In the genomic region with DNA sequence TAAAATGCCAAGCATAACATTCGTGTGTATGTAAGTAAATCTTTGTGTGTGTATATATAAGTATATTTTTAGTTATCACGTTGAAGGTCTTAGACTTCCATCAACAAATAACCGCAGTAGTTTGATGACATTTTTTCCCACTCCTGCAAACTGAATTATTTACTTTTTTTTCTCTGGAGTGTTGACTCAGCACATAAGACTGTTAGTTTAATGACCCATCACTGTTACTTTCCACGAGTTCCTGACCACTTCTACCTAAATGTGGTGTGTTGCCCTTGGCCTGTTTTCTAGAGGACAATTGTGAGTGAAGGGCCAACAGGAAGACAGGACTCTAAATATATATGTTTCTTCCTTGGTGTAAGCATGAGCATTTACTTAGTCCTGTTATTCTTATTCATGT, we compare ENCODE assay signal across 1 cellular context.
TF ChIP-seq lines count a peak whose summit lies in the region.

No MANE protein-coding gene starts in this region.

TF ChIP-seq in HepG2, 621 proteins besides CTCF, POLR2A, EP300 and RAD21 (continued from another document and continues in another):
- TF ChIP-seq, protein P1, sequence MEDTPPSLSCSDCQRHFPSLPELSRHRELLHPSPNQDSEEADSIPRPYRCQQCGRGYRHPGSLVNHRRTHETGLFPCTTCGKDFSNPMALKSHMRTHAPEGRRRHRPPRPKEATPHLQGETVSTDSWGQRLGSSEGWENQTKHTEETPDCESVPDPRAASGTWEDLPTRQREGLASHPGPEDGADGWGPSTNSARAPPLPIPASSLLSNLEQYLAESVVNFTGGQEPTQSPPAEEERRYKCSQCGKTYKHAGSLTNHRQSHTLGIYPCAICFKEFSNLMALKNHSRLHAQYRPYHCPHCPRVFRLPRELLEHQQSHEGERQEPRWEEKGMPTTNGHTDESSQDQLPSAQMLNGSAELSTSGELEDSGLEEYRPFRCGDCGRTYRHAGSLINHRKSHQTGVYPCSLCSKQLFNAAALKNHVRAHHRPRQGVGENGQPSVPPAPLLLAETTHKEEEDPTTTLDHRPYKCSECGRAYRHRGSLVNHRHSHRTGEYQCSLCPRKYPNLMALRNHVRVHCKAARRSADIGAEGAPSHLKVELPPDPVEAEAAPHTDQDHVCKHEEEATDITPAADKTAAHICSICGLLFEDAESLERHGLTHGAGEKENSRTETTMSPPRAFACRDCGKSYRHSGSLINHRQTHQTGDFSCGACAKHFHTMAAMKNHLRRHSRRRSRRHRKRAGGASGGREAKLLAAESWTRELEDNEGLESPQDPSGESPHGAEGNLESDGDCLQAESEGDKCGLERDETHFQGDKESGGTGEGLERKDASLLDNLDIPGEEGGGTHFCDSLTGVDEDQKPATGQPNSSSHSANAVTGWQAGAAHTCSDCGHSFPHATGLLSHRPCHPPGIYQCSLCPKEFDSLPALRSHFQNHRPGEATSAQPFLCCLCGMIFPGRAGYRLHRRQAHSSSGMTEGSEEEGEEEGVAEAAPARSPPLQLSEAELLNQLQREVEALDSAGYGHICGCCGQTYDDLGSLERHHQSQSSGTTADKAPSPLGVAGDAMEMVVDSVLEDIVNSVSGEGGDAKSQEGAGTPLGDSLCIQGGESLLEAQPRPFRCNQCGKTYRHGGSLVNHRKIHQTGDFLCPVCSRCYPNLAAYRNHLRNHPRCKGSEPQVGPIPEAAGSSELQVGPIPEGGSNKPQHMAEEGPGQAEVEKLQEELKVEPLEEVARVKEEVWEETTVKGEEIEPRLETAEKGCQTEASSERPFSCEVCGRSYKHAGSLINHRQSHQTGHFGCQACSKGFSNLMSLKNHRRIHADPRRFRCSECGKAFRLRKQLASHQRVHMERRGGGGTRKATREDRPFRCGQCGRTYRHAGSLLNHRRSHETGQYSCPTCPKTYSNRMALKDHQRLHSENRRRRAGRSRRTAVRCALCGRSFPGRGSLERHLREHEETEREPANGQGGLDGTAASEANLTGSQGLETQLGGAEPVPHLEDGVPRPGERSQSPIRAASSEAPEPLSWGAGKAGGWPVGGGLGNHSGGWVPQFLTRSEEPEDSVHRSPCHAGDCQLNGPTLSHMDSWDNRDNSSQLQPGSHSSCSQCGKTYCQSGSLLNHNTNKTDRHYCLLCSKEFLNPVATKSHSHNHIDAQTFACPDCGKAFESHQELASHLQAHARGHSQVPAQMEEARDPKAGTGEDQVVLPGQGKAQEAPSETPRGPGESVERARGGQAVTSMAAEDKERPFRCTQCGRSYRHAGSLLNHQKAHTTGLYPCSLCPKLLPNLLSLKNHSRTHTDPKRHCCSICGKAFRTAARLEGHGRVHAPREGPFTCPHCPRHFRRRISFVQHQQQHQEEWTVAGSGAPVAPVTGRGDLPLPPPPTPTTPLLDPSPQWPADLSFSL (CRISPR knock-in tag; IDR thresholded peaks at IDR 0.05) = no peak
- no peak for TF ChIP-seq ZEB1 (IDR thresholded peaks at IDR 0.05; ENCODE audit: insufficient replicate concordance, low read depth)
- no peak for TF ChIP-seq ZNF333 (CRISPR knock-in tag; IDR thresholded peaks at IDR 0.05; ENCODE audit: borderline replicate concordance)
- no peak for TF ChIP-seq ZNF883 (CRISPR knock-in tag; IDR thresholded peaks at IDR 0.05; ENCODE audit: not compliant biosample characterization)
- no peak for TF ChIP-seq ZNF563 (CRISPR knock-in tag; IDR thresholded peaks at IDR 0.05)
- no peak for TF ChIP-seq ZNF546 (CRISPR knock-in tag; conservative IDR thresholded peaks at IDR 0.05)
- no peak for TF ChIP-seq HNRNPL (IDR thresholded peaks at IDR 0.05; ENCODE audit: low read depth, low read length)
- TF ChIP-seq PLRG1 (conservative IDR thresholded peaks at IDR 0.05) = no peak
- TF ChIP-seq PPARG (CRISPR knock-in tag; conservative IDR thresholded peaks at IDR 0.05) = peak; percentile 71
- peak; percentile 69; the same call in 1 of the 2 replicates for TF ChIP-seq MAFG (CRISPR knock-in tag; IDR thresholded peaks at IDR 0.05)
- no peak for TF ChIP-seq ZNF747 (CRISPR knock-in tag; IDR thresholded peaks at IDR 0.05; ENCODE audit: borderline replicate concordance)
- no peak for TF ChIP-seq KDM5A (IDR thresholded peaks at IDR 0.05; ENCODE audit: borderline replicate concordance, low read length)
- TF ChIP-seq, protein P2, sequence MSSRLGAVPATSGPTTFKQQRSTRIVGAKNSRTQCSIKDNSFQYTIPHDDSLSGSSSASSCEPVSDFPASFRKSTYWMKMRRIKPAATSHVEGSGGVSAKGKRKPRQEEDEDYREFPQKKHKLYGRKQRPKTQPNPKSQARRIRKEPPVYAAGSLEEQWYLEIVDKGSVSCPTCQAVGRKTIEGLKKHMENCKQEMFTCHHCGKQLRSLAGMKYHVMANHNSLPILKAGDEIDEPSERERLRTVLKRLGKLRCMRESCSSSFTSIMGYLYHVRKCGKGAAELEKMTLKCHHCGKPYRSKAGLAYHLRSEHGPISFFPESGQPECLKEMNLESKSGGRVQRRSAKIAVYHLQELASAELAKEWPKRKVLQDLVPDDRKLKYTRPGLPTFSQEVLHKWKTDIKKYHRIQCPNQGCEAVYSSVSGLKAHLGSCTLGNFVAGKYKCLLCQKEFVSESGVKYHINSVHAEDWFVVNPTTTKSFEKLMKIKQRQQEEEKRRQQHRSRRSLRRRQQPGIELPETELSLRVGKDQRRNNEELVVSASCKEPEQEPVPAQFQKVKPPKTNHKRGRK (CRISPR knock-in tag; IDR thresholded peaks at IDR 0.05) = no peak
- peak; percentile 92; the same call in 1 of the 2 replicates for TF ChIP-seq ZBTB20 (CRISPR knock-in tag; IDR thresholded peaks at IDR 0.05; ENCODE audit: borderline replicate concordance, low read depth)
- TF ChIP-seq ZNF501 (CRISPR knock-in tag; IDR thresholded peaks at IDR 0.05) = no peak
- no peak for TF ChIP-seq NR2C2 (CRISPR knock-in tag; IDR thresholded peaks at IDR 0.05; ENCODE audit: borderline replicate concordance)
- TF ChIP-seq NPAS2 (CRISPR knock-in tag; IDR thresholded peaks at IDR 0.05; ENCODE audit: borderline replicate concordance) = no peak
- TF ChIP-seq ARHGAP35 (CRISPR knock-in tag; IDR thresholded peaks at IDR 0.05; ENCODE audit: borderline replicate concordance) = no peak
- peak; percentile 82 for TF ChIP-seq ZNF317 (CRISPR knock-in tag; IDR thresholded peaks at IDR 0.05)
- TF ChIP-seq, protein P3, sequence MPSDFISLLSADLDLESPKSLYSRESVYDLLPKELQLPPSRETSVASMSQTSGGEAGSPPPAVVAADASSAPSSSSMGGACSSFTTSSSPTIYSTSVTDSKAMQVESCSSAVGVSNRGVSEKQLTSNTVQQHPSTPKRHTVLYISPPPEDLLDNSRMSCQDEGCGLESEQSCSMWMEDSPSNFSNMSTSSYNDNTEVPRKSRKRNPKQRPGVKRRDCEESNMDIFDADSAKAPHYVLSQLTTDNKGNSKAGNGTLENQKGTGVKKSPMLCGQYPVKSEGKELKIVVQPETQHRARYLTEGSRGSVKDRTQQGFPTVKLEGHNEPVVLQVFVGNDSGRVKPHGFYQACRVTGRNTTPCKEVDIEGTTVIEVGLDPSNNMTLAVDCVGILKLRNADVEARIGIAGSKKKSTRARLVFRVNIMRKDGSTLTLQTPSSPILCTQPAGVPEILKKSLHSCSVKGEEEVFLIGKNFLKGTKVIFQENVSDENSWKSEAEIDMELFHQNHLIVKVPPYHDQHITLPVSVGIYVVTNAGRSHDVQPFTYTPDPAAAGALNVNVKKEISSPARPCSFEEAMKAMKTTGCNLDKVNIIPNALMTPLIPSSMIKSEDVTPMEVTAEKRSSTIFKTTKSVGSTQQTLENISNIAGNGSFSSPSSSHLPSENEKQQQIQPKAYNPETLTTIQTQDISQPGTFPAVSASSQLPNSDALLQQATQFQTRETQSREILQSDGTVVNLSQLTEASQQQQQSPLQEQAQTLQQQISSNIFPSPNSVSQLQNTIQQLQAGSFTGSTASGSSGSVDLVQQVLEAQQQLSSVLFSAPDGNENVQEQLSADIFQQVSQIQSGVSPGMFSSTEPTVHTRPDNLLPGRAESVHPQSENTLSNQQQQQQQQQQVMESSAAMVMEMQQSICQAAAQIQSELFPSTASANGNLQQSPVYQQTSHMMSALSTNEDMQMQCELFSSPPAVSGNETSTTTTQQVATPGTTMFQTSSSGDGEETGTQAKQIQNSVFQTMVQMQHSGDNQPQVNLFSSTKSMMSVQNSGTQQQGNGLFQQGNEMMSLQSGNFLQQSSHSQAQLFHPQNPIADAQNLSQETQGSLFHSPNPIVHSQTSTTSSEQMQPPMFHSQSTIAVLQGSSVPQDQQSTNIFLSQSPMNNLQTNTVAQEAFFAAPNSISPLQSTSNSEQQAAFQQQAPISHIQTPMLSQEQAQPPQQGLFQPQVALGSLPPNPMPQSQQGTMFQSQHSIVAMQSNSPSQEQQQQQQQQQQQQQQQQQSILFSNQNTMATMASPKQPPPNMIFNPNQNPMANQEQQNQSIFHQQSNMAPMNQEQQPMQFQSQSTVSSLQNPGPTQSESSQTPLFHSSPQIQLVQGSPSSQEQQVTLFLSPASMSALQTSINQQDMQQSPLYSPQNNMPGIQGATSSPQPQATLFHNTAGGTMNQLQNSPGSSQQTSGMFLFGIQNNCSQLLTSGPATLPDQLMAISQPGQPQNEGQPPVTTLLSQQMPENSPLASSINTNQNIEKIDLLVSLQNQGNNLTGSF (CRISPR knock-in tag; IDR thresholded peaks at IDR 0.05) = no peak
- TF ChIP-seq, protein P4, sequence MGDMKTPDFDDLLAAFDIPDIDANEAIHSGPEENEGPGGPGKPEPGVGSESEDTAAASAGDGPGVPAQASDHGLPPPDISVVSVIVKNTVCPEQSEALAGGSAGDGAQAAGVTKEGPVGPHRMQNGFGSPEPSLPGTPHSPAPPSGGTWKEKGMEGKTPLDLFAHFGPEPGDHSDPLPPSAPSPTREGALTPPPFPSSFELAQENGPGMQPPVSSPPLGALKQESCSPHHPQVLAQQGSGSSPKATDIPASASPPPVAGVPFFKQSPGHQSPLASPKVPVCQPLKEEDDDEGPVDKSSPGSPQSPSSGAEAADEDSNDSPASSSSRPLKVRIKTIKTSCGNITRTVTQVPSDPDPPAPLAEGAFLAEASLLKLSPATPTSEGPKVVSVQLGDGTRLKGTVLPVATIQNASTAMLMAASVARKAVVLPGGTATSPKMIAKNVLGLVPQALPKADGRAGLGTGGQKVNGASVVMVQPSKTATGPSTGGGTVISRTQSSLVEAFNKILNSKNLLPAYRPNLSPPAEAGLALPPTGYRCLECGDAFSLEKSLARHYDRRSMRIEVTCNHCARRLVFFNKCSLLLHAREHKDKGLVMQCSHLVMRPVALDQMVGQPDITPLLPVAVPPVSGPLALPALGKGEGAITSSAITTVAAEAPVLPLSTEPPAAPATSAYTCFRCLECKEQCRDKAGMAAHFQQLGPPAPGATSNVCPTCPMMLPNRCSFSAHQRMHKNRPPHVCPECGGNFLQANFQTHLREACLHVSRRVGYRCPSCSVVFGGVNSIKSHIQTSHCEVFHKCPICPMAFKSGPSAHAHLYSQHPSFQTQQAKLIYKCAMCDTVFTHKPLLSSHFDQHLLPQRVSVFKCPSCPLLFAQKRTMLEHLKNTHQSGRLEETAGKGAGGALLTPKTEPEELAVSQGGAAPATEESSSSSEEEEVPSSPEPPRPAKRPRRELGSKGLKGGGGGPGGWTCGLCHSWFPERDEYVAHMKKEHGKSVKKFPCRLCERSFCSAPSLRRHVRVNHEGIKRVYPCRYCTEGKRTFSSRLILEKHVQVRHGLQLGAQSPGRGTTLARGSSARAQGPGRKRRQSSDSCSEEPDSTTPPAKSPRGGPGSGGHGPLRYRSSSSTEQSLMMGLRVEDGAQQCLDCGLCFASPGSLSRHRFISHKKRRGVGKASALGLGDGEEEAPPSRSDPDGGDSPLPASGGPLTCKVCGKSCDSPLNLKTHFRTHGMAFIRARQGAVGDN (CRISPR knock-in tag; IDR thresholded peaks at IDR 0.05) = no peak
- TF ChIP-seq ZNF10 (CRISPR knock-in tag; IDR thresholded peaks at IDR 0.05; ENCODE audit: borderline replicate concordance, low read depth) = no peak
- TF ChIP-seq HCFC1 (IDR thresholded peaks at IDR 0.05; ENCODE audit: low read depth, low read length) = no peak
- TF ChIP-seq JARID2 (CRISPR knock-in tag; IDR thresholded peaks at IDR 0.05; ENCODE audit: insufficient replicate concordance) = no peak
- TF ChIP-seq ZNF24 (IDR thresholded peaks at IDR 0.05) = no peak
- TF ChIP-seq, protein P5, sequence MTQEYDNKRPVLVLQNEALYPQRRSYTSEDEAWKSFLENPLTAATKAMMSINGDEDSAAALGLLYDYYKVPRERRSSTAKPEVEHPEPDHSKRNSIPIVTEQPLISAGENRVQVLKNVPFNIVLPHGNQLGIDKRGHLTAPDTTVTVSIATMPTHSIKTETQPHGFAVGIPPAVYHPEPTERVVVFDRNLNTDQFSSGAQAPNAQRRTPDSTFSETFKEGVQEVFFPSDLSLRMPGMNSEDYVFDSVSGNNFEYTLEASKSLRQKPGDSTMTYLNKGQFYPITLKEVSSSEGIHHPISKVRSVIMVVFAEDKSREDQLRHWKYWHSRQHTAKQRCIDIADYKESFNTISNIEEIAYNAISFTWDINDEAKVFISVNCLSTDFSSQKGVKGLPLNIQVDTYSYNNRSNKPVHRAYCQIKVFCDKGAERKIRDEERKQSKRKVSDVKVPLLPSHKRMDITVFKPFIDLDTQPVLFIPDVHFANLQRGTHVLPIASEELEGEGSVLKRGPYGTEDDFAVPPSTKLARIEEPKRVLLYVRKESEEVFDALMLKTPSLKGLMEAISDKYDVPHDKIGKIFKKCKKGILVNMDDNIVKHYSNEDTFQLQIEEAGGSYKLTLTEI (CRISPR knock-in tag; conservative IDR thresholded peaks at IDR 0.05) = no peak
- no peak for TF ChIP-seq ZNF160 (CRISPR knock-in tag; IDR thresholded peaks at IDR 0.05)
- TF ChIP-seq NBN (conservative IDR thresholded peaks at IDR 0.05) = no peak
- TF ChIP-seq IKZF4 (CRISPR knock-in tag; IDR thresholded peaks at IDR 0.05; ENCODE audit: borderline replicate concordance, low read depth, not compliant biosample characterization) = no peak
- TF ChIP-seq, protein P6, sequence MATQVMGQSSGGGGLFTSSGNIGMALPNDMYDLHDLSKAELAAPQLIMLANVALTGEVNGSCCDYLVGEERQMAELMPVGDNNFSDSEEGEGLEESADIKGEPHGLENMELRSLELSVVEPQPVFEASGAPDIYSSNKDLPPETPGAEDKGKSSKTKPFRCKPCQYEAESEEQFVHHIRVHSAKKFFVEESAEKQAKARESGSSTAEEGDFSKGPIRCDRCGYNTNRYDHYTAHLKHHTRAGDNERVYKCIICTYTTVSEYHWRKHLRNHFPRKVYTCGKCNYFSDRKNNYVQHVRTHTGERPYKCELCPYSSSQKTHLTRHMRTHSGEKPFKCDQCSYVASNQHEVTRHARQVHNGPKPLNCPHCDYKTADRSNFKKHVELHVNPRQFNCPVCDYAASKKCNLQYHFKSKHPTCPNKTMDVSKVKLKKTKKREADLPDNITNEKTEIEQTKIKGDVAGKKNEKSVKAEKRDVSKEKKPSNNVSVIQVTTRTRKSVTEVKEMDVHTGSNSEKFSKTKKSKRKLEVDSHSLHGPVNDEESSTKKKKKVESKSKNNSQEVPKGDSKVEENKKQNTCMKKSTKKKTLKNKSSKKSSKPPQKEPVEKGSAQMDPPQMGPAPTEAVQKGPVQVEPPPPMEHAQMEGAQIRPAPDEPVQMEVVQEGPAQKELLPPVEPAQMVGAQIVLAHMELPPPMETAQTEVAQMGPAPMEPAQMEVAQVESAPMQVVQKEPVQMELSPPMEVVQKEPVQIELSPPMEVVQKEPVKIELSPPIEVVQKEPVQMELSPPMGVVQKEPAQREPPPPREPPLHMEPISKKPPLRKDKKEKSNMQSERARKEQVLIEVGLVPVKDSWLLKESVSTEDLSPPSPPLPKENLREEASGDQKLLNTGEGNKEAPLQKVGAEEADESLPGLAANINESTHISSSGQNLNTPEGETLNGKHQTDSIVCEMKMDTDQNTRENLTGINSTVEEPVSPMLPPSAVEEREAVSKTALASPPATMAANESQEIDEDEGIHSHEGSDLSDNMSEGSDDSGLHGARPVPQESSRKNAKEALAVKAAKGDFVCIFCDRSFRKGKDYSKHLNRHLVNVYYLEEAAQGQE (IDR thresholded peaks at IDR 0.05; ENCODE audit: borderline replicate concordance in 1 of 2, low read depth in 1 of 2, low read length in 2 of 2) = no peak
- TF ChIP-seq ZNF772 (CRISPR knock-in tag; IDR thresholded peaks at IDR 0.05) = no peak
- TF ChIP-seq PHF20 (CRISPR knock-in tag; IDR thresholded peaks at IDR 0.05) = no peak
- no peak for TF ChIP-seq MLLT10 (CRISPR knock-in tag; IDR thresholded peaks at IDR 0.05)
